Comparison of ENCODE assay signal across 9 cellular contexts in genomic region chr13:66492479-66492878, GRCh38.
DNase-seq lines count a peak whose midpoint lies in the region; ATAC-seq, FAIRE-seq and TF ChIP-seq lines count a peak whose summit lies in the region.
"Had no signal": no experiment of that assay in that cellular context is flagged by ENCODE, and none has a peak within 500 bp of the region (broad histone marks: within the 10 kb centered on the region; RNA-seq: fewer than 3 reads in every experiment).

No MANE protein-coding gene starts in this region.

- H2BK12ac ChIP-seq in H1 (ENCODE audit: low read depth, low read length): no peak overlapping the region

- H3K9me3 ChIP-seq in H1 (ENCODE audit: insufficient read depth in 2 of 2, low read depth in 1 of 2, low read length in 1 of 2) (no peaks in the 10 kb centered on the region), sigmoid colon (no peaks in the 10 kb centered on the region)

- TF ChIP-seq POLR2A in H1 (IDR thresholded peaks at IDR 0.05; ENCODE audit: control extremely low read depth in 1 of 2, low read depth in 2 of 2, low read length in 2 of 2): no peak
- TF ChIP-seq POLR2A in sigmoid colon (IDR thresholded peaks at IDR 0.05): no peak

- H2AK5ac ChIP-seq in H1 (ENCODE audit: low read depth, low read length): no peak overlapping the region

- H3K79me1 ChIP-seq in H1 (ENCODE audit: low read depth, low read length): no peaks in the 10 kb centered on the region

- TF ChIP-seq EP300 in H1 (IDR thresholded peaks at IDR 0.05; ENCODE audit: borderline replicate concordance in 1 of 2, low read depth in 2 of 2, low read length in 2 of 2) (no peak), sigmoid colon (IDR thresholded peaks at IDR 0.05) (no peak)

- TF ChIP-seq RAD21 in H1 (IDR thresholded peaks at IDR 0.05 in 1 of 2, conservative IDR thresholded peaks at IDR 0.05 in 1 of 2; ENCODE audit: low read depth in 2 of 2, low read length in 2 of 2): peak; percentile 86 to 87

- no peaks in the 10 kb centered on the region; the same call in 1 of the 2 replicates for H3K23me2 ChIP-seq in H1 (ENCODE audit: low read depth, low read length)

- H3K14ac ChIP-seq in H1 (ENCODE audit: insufficient read length): no peak overlapping the region

- no peak overlapping the region for H3K4me2 ChIP-seq in H1 (ENCODE audit: insufficient read depth in 1 of 2, low read depth in 2 of 2, low read length in 2 of 2)

- H3K79me2 ChIP-seq in H1 (ENCODE audit: control insufficient read depth in 1 of 2, insufficient read depth in 2 of 2, low read length in 2 of 2): no peaks in the 10 kb centered on the region

- DNase-seq in DMS153 (lab: John Stamatoyannopoulos, UW) (peak; percentile 48), LNCaP clone FGC (ENCODE audit: low read depth) (peak; percentile 1), H1 (ENCODE audit: low read depth in 1 of 2, low spot score in 2 of 2) (no peak), activated T-cell treated with anti-CD3 and anti-CD28 coated beads for 4 hours (no peak), sigmoid colon (no peak)
- DNase-seq in activated naive CD4-positive, alpha-beta T cell (lab: John Stamatoyannopoulos, UW): no peak

- CTCF ChIA-PET in H1 (lab: Charles Lee; ENCODE audit: partially characterized antibody): interaction anchor here (0.8 to 2.5 kb wide), 14 partner anchors 8 to 843 kb away, joined by 3 to 10 read pairs (median 4); no protein-coding TSS in a partner anchor

- no peak overlapping the region for H2BK15ac ChIP-seq in H1 (ENCODE audit: low read length)

- no peak overlapping the region for H2BK20ac ChIP-seq in H1 (ENCODE audit: low read length)

- no peak overlapping the region for H2AFZ ChIP-seq in H1 (ENCODE audit: low read length)

- no peak overlapping the region for H3K4ac ChIP-seq in H1 (replicated peaks; ENCODE audit: insufficient read length, low read depth, low read length)

- POLR2A ChIA-PET in H1 (lab: Charles Lee; ENCODE audit: partially characterized antibody): no interaction called here

- H3K56ac ChIP-seq in H1 (replicated peaks; ENCODE audit: insufficient read length, low read depth, low read length): no peak overlapping the region

- H3K4me1 ChIP-seq in H1 (replicated peaks in 1 of 4; ENCODE audit: control insufficient read depth in 3 of 4, insufficient read depth in 4 of 4, low read length in 3 of 4) (no peaks in the 10 kb centered on the region), sigmoid colon (no peaks in the 10 kb centered on the region)

- H2BK120ac ChIP-seq in H1 (replicated peaks; ENCODE audit: low read depth, low read length): no peak overlapping the region

- H3K4me3 ChIP-seq in LNCaP clone FGC (ENCODE audit: low read depth, low read length) (no peak overlapping the region), H1 (ENCODE audit: extremely low read depth in 1 of 4, insufficient read depth in 2 of 4, low read depth in 3 of 4, low read length in 4 of 4) (no peak overlapping the region), sigmoid colon (no peak overlapping the region)

- H3K27ac ChIP-seq in H1 (ENCODE audit: low read depth, low read length): no peak overlapping the region
- H3K27ac ChIP-seq in sigmoid colon: no peak overlapping the region

- no peak overlapping the region for H4K91ac ChIP-seq in H1 (replicated peaks; ENCODE audit: insufficient read length, low read length)

- peak; percentile 89 for ATAC-seq in GM21381 (IDR thresholded peaks at IDR 0.05; ENCODE audit: unreplicated experiment)
- ATAC-seq in HG03025 (IDR thresholded peaks at IDR 0.05; ENCODE audit: low FRiP score, unreplicated experiment): no peak

- WGBS in H1 (ENCODE audit: extremely low coverage in 1 of 2, insufficient coverage in 1 of 2, insufficient read length in 1 of 2, insufficient replicate concordance in 2 of 2, low coverage in 1 of 2, low lambda C conversion rate in 2 of 2, missing lambda C conversion rate in 1 of 2), 2 experiments: 37% methylated on average over 1 of the region's 1 CpG; no CpG with 5 or more reads in 1 of the 2 experiments
- WGBS in sigmoid colon, 2 donors: 82 to 87% methylated on average over 1 of the region's 1 CpG

- no peaks in the 10 kb centered on the region for H4K20me1 ChIP-seq in H1 (replicated peaks in 1 of 2; ENCODE audit: control insufficient read depth in 1 of 2, insufficient read depth in 2 of 2, low read length in 2 of 2)

- H3K36me3 ChIP-seq in H1 (ENCODE audit: control insufficient read depth in 2 of 4, insufficient read depth in 4 of 4, low read length in 3 of 4) (no peaks in the 10 kb centered on the region; a peak in 1 of 8 replicates), sigmoid colon (no peaks in the 10 kb centered on the region)

- H4K5ac ChIP-seq in H1 (ENCODE audit: insufficient read length, low read depth, low read length): no peak overlapping the region

- no peak overlapping the region for H2BK5ac ChIP-seq in H1 (ENCODE audit: low read depth, low read length)

- H3K23ac ChIP-seq in H1 (ENCODE audit: insufficient read length): no peak overlapping the region

- intact Hi-C loops in sigmoid colon (cut with DNase I): no loop called here

- H4K8ac ChIP-seq in H1 (ENCODE audit: extremely low read depth, insufficient read depth, low read length): no peak overlapping the region

- peak; percentile 49 for TF ChIP-seq CTCF in LNCaP clone FGC (IDR thresholded peaks at IDR 0.05; ENCODE audit: control insufficient read depth, extremely low read depth, insufficient read depth)
- TF ChIP-seq CTCF in H1 (IDR thresholded peaks at IDR 0.05; ENCODE audit: control extremely low read depth in 1 of 3, insufficient read depth in 1 of 3, low read depth in 1 of 3, low read length in 3 of 3): peak in 2 of 3 experiments; percentile 61 to 62; a peak in 3 of 4 replicates
- no peak for TF ChIP-seq CTCF in sigmoid colon (IDR thresholded peaks at IDR 0.05)

- H3K9ac ChIP-seq in H1 (replicated peaks in 1 of 4; ENCODE audit: extremely low read depth in 1 of 4, low read depth in 3 of 4, low read length in 3 of 4): no peak overlapping the region

- FAIRE-seq in H1 (lab: Jason Lieb, UNC): peak; percentile 24
- FAIRE-seq: colon had no signal

- H3K27me3 ChIP-seq in H1 (replicated peaks in 1 of 4; ENCODE audit: control insufficient read depth in 3 of 4, extremely low read depth in 1 of 4, insufficient read depth in 3 of 4, low read length in 3 of 4) (no peaks in the 10 kb centered on the region), sigmoid colon (no peaks in the 10 kb centered on the region)

- H3K18ac ChIP-seq in H1 (ENCODE audit: extremely low read depth, low read length): no peak overlapping the region

TF ChIP-seq in H1, 55 proteins besides CTCF, POLR2A, EP300 and RAD21:
- TF ChIP-seq SIN3A (conservative IDR thresholded peaks at IDR 0.05 in 1 of 2, IDR thresholded peaks at IDR 0.05 in 1 of 2; ENCODE audit: low read depth in 1 of 2, low read length in 2 of 2) (peak in 1 of 2 experiments; percentile 61; a peak in 1 of 4 replicates), YY1 (IDR thresholded peaks at IDR 0.05; ENCODE audit: low read depth, low read length) (peak; percentile 86), MAFK (IDR thresholded peaks at IDR 0.05; ENCODE audit: low read depth, low read length) (no peak)

Comparison
In these comparisons a context has a peak if more than half of its experiments do, and no peak if none do; other contexts are left out.
1. DNase-seq: peak in DMS153 (single experiment) and LNCaP clone FGC (single experiment); none in H1 (0 of 2), activated T-cell treated with anti-CD3 and anti-CD28 coated beads for 4 hours (single experiment), sigmoid colon (single experiment) and activated naive CD4-positive, alpha-beta T cell (0 of 4).
2. CTCF ChIP-seq: peak in LNCaP clone FGC (single experiment) and H1 (2 of 3); none in sigmoid colon (0 of 4).